ENCODE assay signal across 11 cellular contexts in genomic region chr12:102757874-102758244, GRCh38.
"Had no signal": no experiment of that assay in that cellular context is flagged by ENCODE, and none has a peak within 500 bp of the region (broad histone marks: within the 10 kb centered on the region; RNA-seq: fewer than 3 reads in every experiment).

No MANE protein-coding gene starts in this region.

- H3K4me3 Mint-ChIP-seq: neural crest cell; stimulated activated naive B cell treated with anti-CD40 and anti-IgM and Interleukin-4, amounts not matched to agents 10 μg/mL and 1 μg/mL and 100 μg/mL, for 72 hours had no signal

- H3K4me3 ChIP-seq: cardiac muscle cell, colonic mucosa, lung, testis had no signal

- H3K9me3 ChIP-seq: colonic mucosa, testis had no signal

- DNase-seq: activated CD4-positive, alpha-beta T cell treated with anti-CD3 and anti-CD28 coated beads, Interleukin-2, amount 50 U/mL, for 4 hours; activated naive CD4-positive, alpha-beta T cell treated with Interleukin-2 at 50 U/mL for 16 hours; activated T-cell treated with anti-CD3 and anti-CD28 coated beads for 4 hours; colonic mucosa; head of caudate nucleus; midbrain; stimulated activated naive B cell treated with anti-CD40 and anti-IgM and Interleukin-4, amounts not matched to agents 10 μg/mL and 1 μg/mL and 100 μg/mL, for 72 hours had no signal

- H3K9me3 Mint-ChIP-seq: neural crest cell; stimulated activated naive B cell treated with anti-CD40 and anti-IgM and Interleukin-4, amounts not matched to agents 10 μg/mL and 1 μg/mL and 100 μg/mL, for 72 hours had no signal

- H3K36me3 Mint-ChIP-seq: stimulated activated naive B cell treated with anti-CD40 and anti-IgM and Interleukin-4, amounts not matched to agents 10 μg/mL and 1 μg/mL and 100 μg/mL, for 72 hours had no signal

- H3K27me3 ChIP-seq: cardiac muscle cell, colonic mucosa, testis had no signal

- H3K36me3 ChIP-seq: cardiac muscle cell, colonic mucosa had no signal

- H3K4me1 ChIP-seq: colonic mucosa had no signal

- H3K27ac ChIP-seq: cardiac muscle cell, colonic mucosa had no signal

- H3K27ac Mint-ChIP-seq: stimulated activated naive B cell treated with anti-CD40 and anti-IgM and Interleukin-4, amounts not matched to agents 10 μg/mL and 1 μg/mL and 100 μg/mL, for 72 hours had no signal
